In the genomic region with DNA sequence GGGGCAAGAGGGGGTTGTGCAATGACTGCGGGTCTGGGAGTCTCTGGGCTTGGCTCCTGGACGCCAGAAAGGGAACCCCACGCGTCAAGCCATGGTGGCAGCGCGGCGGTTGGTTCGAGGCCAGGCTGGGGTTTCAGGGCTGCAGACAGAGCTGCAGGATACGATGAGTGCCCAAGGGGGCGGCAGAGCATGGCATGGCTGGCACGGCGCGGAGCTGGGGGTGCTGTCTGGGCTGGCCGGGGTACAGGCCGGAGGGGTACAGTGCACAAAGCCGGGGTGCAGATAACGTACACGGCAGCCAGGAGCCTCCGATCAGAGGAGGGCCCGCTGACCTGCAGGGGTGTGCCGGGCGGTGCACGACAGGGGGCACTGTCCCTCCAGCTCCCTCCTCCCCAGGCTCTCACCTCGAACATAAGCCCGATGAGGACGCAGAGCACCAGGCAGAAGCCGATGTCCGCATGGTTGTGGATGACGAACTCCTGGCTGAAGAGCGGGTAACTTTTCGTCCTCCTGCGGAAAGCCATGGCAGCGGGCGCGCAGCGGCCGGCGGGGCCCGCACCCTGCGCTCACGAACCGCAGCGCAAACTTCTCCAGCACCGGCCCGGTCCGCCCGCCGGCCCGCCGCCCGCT, we compare ENCODE assay signal across 1 cellular context.
A peak's percentile ranks its signal among the peaks of the same experiment; 100 is the strongest.
TF ChIP-seq lines count a peak whose summit lies in the region.

No MANE protein-coding gene starts in this region.

TF ChIP-seq in K562, 482 proteins besides CTCF, POLR2A, EP300 and RAD21 (continued from another document):
- no peak for TF ChIP-seq ZHX1 (conservative IDR thresholded peaks at IDR 0.05; ENCODE audit: low read length)
- no peak for TF ChIP-seq ID3 (CRISPR knock-in tag; IDR thresholded peaks at IDR 0.05)
- TF ChIP-seq ID3 (tag; IDR thresholded peaks at IDR 0.05), result peak; percentile 83
- peak; percentile 58; the same call in 1 of the 2 replicates for TF ChIP-seq ZBTB17 (CRISPR knock-in tag; IDR thresholded peaks at IDR 0.05)
- TF ChIP-seq, protein P1, sequence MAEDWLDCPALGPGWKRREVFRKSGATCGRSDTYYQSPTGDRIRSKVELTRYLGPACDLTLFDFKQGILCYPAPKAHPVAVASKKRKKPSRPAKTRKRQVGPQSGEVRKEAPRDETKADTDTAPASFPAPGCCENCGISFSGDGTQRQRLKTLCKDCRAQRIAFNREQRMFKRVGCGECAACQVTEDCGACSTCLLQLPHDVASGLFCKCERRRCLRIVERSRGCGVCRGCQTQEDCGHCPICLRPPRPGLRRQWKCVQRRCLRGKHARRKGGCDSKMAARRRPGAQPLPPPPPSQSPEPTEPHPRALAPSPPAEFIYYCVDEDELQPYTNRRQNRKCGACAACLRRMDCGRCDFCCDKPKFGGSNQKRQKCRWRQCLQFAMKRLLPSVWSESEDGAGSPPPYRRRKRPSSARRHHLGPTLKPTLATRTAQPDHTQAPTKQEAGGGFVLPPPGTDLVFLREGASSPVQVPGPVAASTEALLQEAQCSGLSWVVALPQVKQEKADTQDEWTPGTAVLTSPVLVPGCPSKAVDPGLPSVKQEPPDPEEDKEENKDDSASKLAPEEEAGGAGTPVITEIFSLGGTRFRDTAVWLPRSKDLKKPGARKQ (CRISPR knock-in tag; IDR thresholded peaks at IDR 0.05), result no peak
- peak; percentile 61; the same call in 1 of the 2 replicates for TF ChIP-seq CXXC5 (CRISPR knock-in tag; IDR thresholded peaks at IDR 0.05)
- TF ChIP-seq, protein P2, sequence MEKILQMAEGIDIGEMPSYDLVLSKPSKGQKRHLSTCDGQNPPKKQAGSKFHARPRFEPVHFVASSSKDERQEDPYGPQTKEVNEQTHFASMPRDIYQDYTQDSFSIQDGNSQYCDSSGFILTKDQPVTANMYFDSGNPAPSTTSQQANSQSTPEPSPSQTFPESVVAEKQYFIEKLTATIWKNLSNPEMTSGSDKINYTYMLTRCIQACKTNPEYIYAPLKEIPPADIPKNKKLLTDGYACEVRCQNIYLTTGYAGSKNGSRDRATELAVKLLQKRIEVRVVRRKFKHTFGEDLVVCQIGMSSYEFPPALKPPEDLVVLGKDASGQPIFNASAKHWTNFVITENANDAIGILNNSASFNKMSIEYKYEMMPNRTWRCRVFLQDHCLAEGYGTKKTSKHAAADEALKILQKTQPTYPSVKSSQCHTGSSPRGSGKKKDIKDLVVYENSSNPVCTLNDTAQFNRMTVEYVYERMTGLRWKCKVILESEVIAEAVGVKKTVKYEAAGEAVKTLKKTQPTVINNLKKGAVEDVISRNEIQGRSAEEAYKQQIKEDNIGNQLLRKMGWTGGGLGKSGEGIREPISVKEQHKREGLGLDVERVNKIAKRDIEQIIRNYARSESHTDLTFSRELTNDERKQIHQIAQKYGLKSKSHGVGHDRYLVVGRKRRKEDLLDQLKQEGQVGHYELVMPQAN (IDR thresholded peaks at IDR 0.05; ENCODE audit: borderline replicate concordance), result 0 out of 2 replicates have a peak, but pooled peaks have one; percentile 36
- peak; percentile 23 for TF ChIP-seq CTBP1 (IDR thresholded peaks at IDR 0.05; ENCODE audit: borderline replicate concordance)
- TF ChIP-seq HDAC2 (IDR thresholded peaks at IDR 0.05), result peak; percentile 57
- TF ChIP-seq DPF2 (IDR thresholded peaks at IDR 0.05), result peak; percentile 19; the same call in 1 of the 2 replicates
- TF ChIP-seq TRIM24 (IDR thresholded peaks at IDR 0.05), result peak in 1 of 2 experiments; percentile 62; a peak in 2 of 4 replicates
- peak; percentile 42 for TF ChIP-seq SMARCA4 (IDR thresholded peaks at IDR 0.05)
- peak; percentile 24; the same call in 1 of the 2 replicates for TF ChIP-seq TCF3 (CRISPR knock-in tag; IDR thresholded peaks at IDR 0.05)
- TF ChIP-seq ZNF316 (IDR thresholded peaks at IDR 0.05), result peak; percentile 96
- TF ChIP-seq TFAP4 (CRISPR knock-in tag; IDR thresholded peaks at IDR 0.05; ENCODE audit: borderline replicate concordance), result peak; percentile 41; the same call in 1 of the 2 replicates
- TF ChIP-seq HNRNPLL (IDR thresholded peaks at IDR 0.05; ENCODE audit: low read depth, low read length, poor library complexity, severe bottlenecking), result peak; percentile 50
- peak; percentile 52 for TF ChIP-seq ARID4B (CRISPR knock-in tag; IDR thresholded peaks at IDR 0.05)
- TF ChIP-seq CEBPB (tag; IDR thresholded peaks at IDR 0.05), result peak; percentile 88
- TF ChIP-seq, protein P3, sequence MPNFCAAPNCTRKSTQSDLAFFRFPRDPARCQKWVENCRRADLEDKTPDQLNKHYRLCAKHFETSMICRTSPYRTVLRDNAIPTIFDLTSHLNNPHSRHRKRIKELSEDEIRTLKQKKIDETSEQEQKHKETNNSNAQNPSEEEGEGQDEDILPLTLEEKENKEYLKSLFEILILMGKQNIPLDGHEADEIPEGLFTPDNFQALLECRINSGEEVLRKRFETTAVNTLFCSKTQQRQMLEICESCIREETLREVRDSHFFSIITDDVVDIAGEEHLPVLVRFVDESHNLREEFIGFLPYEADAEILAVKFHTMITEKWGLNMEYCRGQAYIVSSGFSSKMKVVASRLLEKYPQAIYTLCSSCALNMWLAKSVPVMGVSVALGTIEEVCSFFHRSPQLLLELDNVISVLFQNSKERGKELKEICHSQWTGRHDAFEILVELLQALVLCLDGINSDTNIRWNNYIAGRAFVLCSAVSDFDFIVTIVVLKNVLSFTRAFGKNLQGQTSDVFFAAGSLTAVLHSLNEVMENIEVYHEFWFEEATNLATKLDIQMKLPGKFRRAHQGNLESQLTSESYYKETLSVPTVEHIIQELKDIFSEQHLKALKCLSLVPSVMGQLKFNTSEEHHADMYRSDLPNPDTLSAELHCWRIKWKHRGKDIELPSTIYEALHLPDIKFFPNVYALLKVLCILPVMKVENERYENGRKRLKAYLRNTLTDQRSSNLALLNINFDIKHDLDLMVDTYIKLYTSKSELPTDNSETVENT (CRISPR knock-in tag; IDR thresholded peaks at IDR 0.05), result peak; percentile 11; the same call in 1 of the 2 replicates
- 0 out of 2 replicates have a peak, but pooled peaks have one; percentile 41 for TF ChIP-seq NCOA6 (IDR thresholded peaks at IDR 0.05)
- peak; percentile 74; the same call in 1 of the 2 replicates for TF ChIP-seq FOXP4 (CRISPR knock-in tag; IDR thresholded peaks at IDR 0.05; ENCODE audit: borderline replicate concordance)
- 0 out of 2 replicates have a peak, but pooled peaks have one; percentile 25 for TF ChIP-seq CBX5 (IDR thresholded peaks at IDR 0.05; ENCODE audit: borderline replicate concordance, low read depth)
- TF ChIP-seq SIN3B (IDR thresholded peaks at IDR 0.05; ENCODE audit: low read depth), result peak; percentile 21; the same call in 1 of the 2 replicates
- peak; percentile 40; the same call in 1 of the 2 replicates for TF ChIP-seq RB1 (IDR thresholded peaks at IDR 0.05; ENCODE audit: low read depth)
TF ChIP-seq in K562: peak in this region for 80.
